30 cellular contexts compared by ENCODE assay signal in the genomic region with DNA sequence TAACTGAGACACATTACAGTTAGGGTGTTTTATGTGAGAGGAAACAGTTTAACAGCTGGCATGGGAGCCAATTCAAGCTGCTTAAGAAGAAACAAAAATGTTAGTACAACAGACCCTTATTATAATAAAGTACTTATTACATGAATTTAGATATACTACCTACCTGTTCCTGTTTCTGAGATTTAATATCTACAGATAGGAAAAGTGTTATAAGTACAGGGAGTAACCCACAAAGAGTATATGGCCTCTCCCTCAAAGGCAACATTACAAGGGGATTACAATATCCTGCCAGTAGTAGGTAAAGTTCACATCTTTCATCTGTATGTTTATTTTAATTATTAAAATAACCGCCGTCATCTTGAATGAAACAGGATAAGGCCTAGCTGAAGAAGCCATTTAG. TPM values are rescaled to one million over a fixed set of nuclear protein-coding genes. Genes with fewer than 3 reads are reported as not detected.
DNase-seq lines count a peak whose midpoint lies in the region; ATAC-seq, FAIRE-seq and TF ChIP-seq lines count a peak whose summit lies in the region.
"Had no signal": no experiment of that assay in that cellular context is flagged by ENCODE, and none has a peak within 500 bp of the region (broad histone marks: within the 10 kb centered on the region; RNA-seq: fewer than 3 reads in every experiment).

No MANE protein-coding gene starts in this region.

- no peaks in the 10 kb centered on the region for H3K9me3 Mint-ChIP-seq in progenitor cell of endocrine pancreas (ENCODE audit: low read depth)
- H3K9me3 Mint-ChIP-seq: activated CD4-positive, alpha-beta memory T cell treated with anti-CD3 and anti-CD28 coated beads, Interleukin-2, amount 10 ng/mL, durations not matched to agents 7 days and 5 days; activated naive CD4-positive, alpha-beta T cell treated with anti-CD3 and anti-CD28 coated beads, Interleukin-2, amount 50 U/mL, for 24 hours; activated T-helper 2 cell treated with anti-CD3 and anti-CD28 coated beads, Interferon-gamma antibody, Interleukin-2, Interleukin-4, amounts not matched to agents 10 μg/mL and 5 μg/mL and 100 μg/mL, durations not matched to agents 14 hours and 24 hours and 36 hours; effector memory CD8-positive, alpha-beta T cell; HFFc6 had no signal

- H3K4me3 ChIP-seq in HEK293 (ENCODE audit: low read depth, low read length) (no peak overlapping the region), Panc1 (ENCODE audit: low read depth in 2 of 2, low read length in 2 of 2) (no peak overlapping the region), small intestine (ENCODE audit: low read depth in 1 of 2, low read length in 2 of 2) (no peak overlapping the region), heart right ventricle (no peak overlapping the region)
- H3K4me3 ChIP-seq: spleen, suprapubic skin, uterus had no signal

- H3K27me3 ChIP-seq in Panc1 (ENCODE audit: control insufficient read depth, insufficient read depth, low read length) (no peaks in the 10 kb centered on the region), small intestine (ENCODE audit: control insufficient read depth in 2 of 2, insufficient read depth in 2 of 2, low read length in 2 of 2) (no peaks in the 10 kb centered on the region), heart right ventricle (no peaks in the 10 kb centered on the region)
- H3K27me3 ChIP-seq: suprapubic skin, uterus had no signal

- FAIRE-seq in small intestine (lab: Jason Lieb, UNC) = no peak
- FAIRE-seq: bronchial epithelial cell, TTC549 had no signal

- H3K36me3 ChIP-seq in HEK293 (ENCODE audit: control insufficient read depth in 2 of 2, insufficient read depth in 1 of 2, low read length in 2 of 2) = no peaks in the 10 kb centered on the region
- H3K36me3 ChIP-seq in Panc1 (ENCODE audit: control insufficient read depth, insufficient read depth, low read length) = no peaks in the 10 kb centered on the region
- no peaks in the 10 kb centered on the region for H3K36me3 ChIP-seq in small intestine (ENCODE audit: control insufficient read depth in 2 of 2, insufficient read depth in 2 of 2, low read length in 2 of 2)
- H3K36me3 ChIP-seq in heart right ventricle = no peaks in the 10 kb centered on the region
- H3K36me3 ChIP-seq: spleen, suprapubic skin, uterus had no signal

- ATAC-seq in Panc1 (no peak), left colon (peak; percentile 51), heart right ventricle (no peak)
- ATAC-seq: effector memory CD8-positive, alpha-beta T cell had no signal

- H3K9me3 ChIP-seq in HEK293 (ENCODE audit: control insufficient read depth, insufficient read depth, low read depth, low read length) = no peaks in the 10 kb centered on the region
- no peaks in the 10 kb centered on the region for H3K9me3 ChIP-seq in Panc1 (ENCODE audit: control insufficient read depth, insufficient read depth, low read depth, low read length)
- no peaks in the 10 kb centered on the region for H3K9me3 ChIP-seq in small intestine (ENCODE audit: control insufficient read depth, low read depth)
- no peaks in the 10 kb centered on the region for H3K9me3 ChIP-seq in heart right ventricle
- H3K9me3 ChIP-seq: spleen, suprapubic skin, uterus had no signal

- DNase-seq in Panc1 (ENCODE audit: low read depth, low spot score) (no peak), left colon (no peak), small intestine (peak; percentile 50), UCSD-AML1 (lab: John Stamatoyannopoulos, UW; ENCODE audit: unreplicated experiment) (no peak), heart right ventricle (no peak), activated T-cell treated with anti-CD3 and anti-CD28 coated beads for 4 hours (no peak), progenitor cell of endocrine pancreas (ENCODE audit: low spot score, unreplicated experiment) (no peak)
- DNase-seq: activated CD4-positive, alpha-beta memory T cell treated with anti-CD3 and anti-CD28 coated beads, Interleukin-2, amount 10 ng/mL, durations not matched to agents 7 days and 5 days; activated CD4-positive, CD25-positive, alpha-beta regulatory T cell treated with anti-CD3 and anti-CD28 coated beads, Interleukin-2, amount 50 U/mL, for 72 hours; activated CD8-positive, alpha-beta memory T cell treated with anti-CD3 and anti-CD28 coated beads, Interleukin-2, amount 50 U/mL, for 48 hours; C1 segment of cervical spinal cord; COR-L47; cortex of kidney; effector memory CD8-positive, alpha-beta T cell; HFFc6; Kasumi-1; NCI-H187; NCI-H69; occipital lobe; spleen; stimulated activated CD4-positive, alpha-beta T cell treated with anti-CD3 and anti-CD28 coated beads, Interleukin-2, amount 100 ng/mL, for 48 hours; T-helper 1 cell; uterus had no signal

- H3K27ac Mint-ChIP-seq in progenitor cell of endocrine pancreas = no peak overlapping the region
- H3K27ac Mint-ChIP-seq: activated CD4-positive, alpha-beta memory T cell treated with anti-CD3 and anti-CD28 coated beads, Interleukin-2, amount 10 ng/mL, durations not matched to agents 7 days and 5 days; activated naive CD4-positive, alpha-beta T cell treated with anti-CD3 and anti-CD28 coated beads, Interleukin-2, amount 50 U/mL, for 24 hours; activated T-helper 2 cell treated with anti-CD3 and anti-CD28 coated beads, Interferon-gamma antibody, Interleukin-2, Interleukin-4, amounts not matched to agents 10 μg/mL and 5 μg/mL and 100 μg/mL, durations not matched to agents 14 hours and 24 hours and 36 hours had no signal

- no peaks in the 10 kb centered on the region for H3K27me3 Mint-ChIP-seq in progenitor cell of endocrine pancreas

- H3K4me1 ChIP-seq in HEK293 (ENCODE audit: control insufficient read depth, insufficient read depth, low read length) (peaks cover 2% of the 10 kb centered on the region; the same call in 1 of the 2 replicates), Panc1 (ENCODE audit: control insufficient read depth, insufficient read depth, low read length) (peaks cover 9% of the 10 kb centered on the region; the same call in 1 of the 2 replicates), small intestine (ENCODE audit: control insufficient read depth in 2 of 2, insufficient read depth in 1 of 2, low read depth in 1 of 2, low read length in 1 of 2) (no peaks in the 10 kb centered on the region), heart right ventricle (peaks cover 0 to 29% (median 4%) of the 10 kb centered on the region in 9 donors)
- H3K4me1 ChIP-seq: uterus had no signal

- POLR2A ChIA-PET in HEK293 (lab: Yijun Ruan, JAX) (no interaction called here), Panc1 (lab: Charles Lee) (no interaction called here)

- in situ Hi-C loops in Panc1 (cut with HindIII; ENCODE audit: low pct_unique_long_range_greater_than_20kb, low sequenced_read_pairs) = no loop called here

- H3K36me3 Mint-ChIP-seq in progenitor cell of endocrine pancreas (ENCODE audit: insufficient read depth) = no peaks in the 10 kb centered on the region
- H3K36me3 Mint-ChIP-seq: activated naive CD4-positive, alpha-beta T cell treated with anti-CD3 and anti-CD28 coated beads, Interleukin-2, amount 50 U/mL, for 24 hours had no signal

- H3K27ac ChIP-seq in HEK293 (ENCODE audit: extremely low read depth, low read depth, low read length) (no peak overlapping the region), Panc1 (ENCODE audit: low read length) (peak overlapping the region; percentile 8; the same call in 1 of the 2 replicates), small intestine (ENCODE audit: low read depth in 1 of 2, low read length in 1 of 2) (peak overlapping the region in 1 of 2 donors; percentile 39), heart right ventricle (no peak overlapping the region)
- H3K27ac ChIP-seq: RWPE1, spleen, uterus had no signal

- H3K4me3 Mint-ChIP-seq in progenitor cell of endocrine pancreas (ENCODE audit: low read depth) = no peak overlapping the region
- H3K4me3 Mint-ChIP-seq: activated CD4-positive, alpha-beta memory T cell treated with anti-CD3 and anti-CD28 coated beads, Interleukin-2, amount 10 ng/mL, durations not matched to agents 7 days and 5 days; activated naive CD4-positive, alpha-beta T cell treated with anti-CD3 and anti-CD28 coated beads, Interleukin-2, amount 50 U/mL, for 24 hours had no signal

- BruUV-seq in Panc1 (replicated peaks; lab: Mats Ljungman, UMichigan) = TSS peak; percentile 76

- peaks cover 12% of the 10 kb centered on the region for H3K4me1 Mint-ChIP-seq in progenitor cell of endocrine pancreas (ENCODE audit: low read depth)
- H3K4me1 Mint-ChIP-seq: activated naive CD4-positive, alpha-beta T cell treated with anti-CD3 and anti-CD28 coated beads, Interleukin-2, amount 50 U/mL, for 24 hours had no signal

- 15 to 69% (median 28%) methylated on average over 2 of the region's 2 CpGs for WGBS in small intestine, 3 donors
- WGBS in heart right ventricle, 2 donors = 91 to 93% methylated on average over 2 of the region's 2 CpGs

- intact Hi-C loops in Panc1 (cut with micrococcal nuclease; ENCODE audit: unreplicated experiment) = no loop called here
- intact Hi-C loops in left colon (cut with DNase I, micrococcal nuclease) = no loop called here
- intact Hi-C loops in heart right ventricle (cut with DNase I) = loop anchor here in 1 of 10 donors (5.0 kb wide), 1 partner anchor 40 kb away; no protein-coding TSS in a partner anchor

- CTCF ChIA-PET in HEK293 (lab: Yijun Ruan, JAX) (interaction anchor here (0.5 to 2.3 kb wide), 5 partner anchors 14 to 367 kb away, joined by 3 to 16 read pairs (median 4); a partner anchor contains a TSS), Panc1 (lab: Charles Lee) (no interaction called here)

- no peak for TF ChIP-seq CTCF in HEK293 (tag by site-specific recombination; IDR thresholded peaks at IDR 0.05)
- no peak for TF ChIP-seq CTCF in Panc1 (IDR thresholded peaks at IDR 0.05)
- no peak for TF ChIP-seq CTCF in heart right ventricle (IDR thresholded peaks at IDR 0.05)
- TF ChIP-seq CTCF in progenitor cell of endocrine pancreas (IDR thresholded peaks at IDR 0.05; ENCODE audit: unreplicated experiment) = no peak

TF ChIP-seq in HEK293, 187 proteins besides CTCF, POLR2A, EP300 and RAD21 (continues in another document):
- peak; percentile 15; the same call in 1 of the 2 replicates for TF ChIP-seq OSR2 (tag by site-specific recombination; IDR thresholded peaks at IDR 0.05)

RNA-seq across cellular contexts. Expression of a gene that starts 1.8 kb away (rescaled TPM):
- 19.7 TPM for total RNA-seq in Panc1 (2021; ENCODE audit: unreplicated experiment)
- polyA plus RNA-seq in Panc1 (2012; ENCODE audit: insufficient read length) = 11.6 TPM
- 1 to 10 TPM; 4.8 to 6.8 TPM for total RNA-seq in left colon
- polyA plus RNA-seq in small intestine = 10 to 100 TPM; 15.1 to 48.3 (median 16.1) TPM
- total RNA-seq in heart right ventricle = 10 to 100 TPM; 13.2 to 26.6 (median 18.0) TPM
- polyA plus RNA-seq in heart right ventricle = 1 to 10 TPM; 4.1 to 9.1 TPM
- 7.9 and 9.5 TPM in 2 replicates for total RNA-seq in progenitor cell of endocrine pancreas
- total RNA-seq: activated T-helper 2 cell treated with anti-CD3 and anti-CD28 coated beads, Interferon-gamma antibody, Interleukin-2, Interleukin-4, amounts not matched to agents 10 μg/mL and 5 μg/mL and 100 μg/mL, durations not matched to agents 14 hours and 24 hours and 36 hours had no signal
